14 cellular contexts compared by ENCODE assay signal in genomic region chr17:61260061-61260797, GRCh38.
DNase-seq lines count a peak whose midpoint lies in the region; ATAC-seq and TF ChIP-seq lines count a peak whose summit lies in the region.
"Had no signal": no experiment of that assay in that cellular context is flagged by ENCODE, and none has a peak within 500 bp of the region (broad histone marks: within the 10 kb centered on the region; RNA-seq: fewer than 3 reads in every experiment).

No MANE protein-coding gene starts in this region.

- H3K9me3 ChIP-seq in body of pancreas (no peaks in the 10 kb centered on the region), gastrocnemius medialis (no peaks in the 10 kb centered on the region)

- H3K4me3 ChIP-seq in AG09309 (ENCODE audit: control insufficient read depth, low read depth, low read length) (no peak overlapping the region), body of pancreas (no peak overlapping the region), gastrocnemius medialis (no peak overlapping the region)
- H3K4me3 ChIP-seq: K562 had no signal

- WGBS in body of pancreas, 2 donors: 78 to 81% methylated on average over 12 of the region's 12 CpGs

- intact Hi-C loops in body of pancreas (cut with DNase I) (no loop called here), left ventricle myocardium superior (cut with micrococcal nuclease) (no loop called here), gastrocnemius medialis (cut with DNase I; ENCODE audit: low total_unique reads) (no loop called here)

- H3K27me3 Mint-ChIP-seq in activated T-cell treated with anti-CD3 and anti-CD28 coated beads, Interleukin-2, amount 50 U/mL, for 72 hours (ENCODE audit: low read depth): no peaks in the 10 kb centered on the region

- H3K4me1 ChIP-seq in body of pancreas (no peaks in the 10 kb centered on the region), gastrocnemius medialis (peaks cover 27 to 34% of the 10 kb centered on the region in 2 donors)

- TF ChIP-seq CTCF in AG09309 (IDR thresholded peaks at IDR 0.05; ENCODE audit: control insufficient read depth, insufficient read depth, low read depth, low read length, missing control alignments) (no peak), body of pancreas (IDR thresholded peaks at IDR 0.05) (no peak), gastrocnemius medialis (IDR thresholded peaks at IDR 0.05 in 4 of 5, conservative IDR thresholded peaks at IDR 0.05 in 1 of 5) (no peak)

- no peak overlapping the region for H3K27ac Mint-ChIP-seq in activated T-cell treated with anti-CD3 and anti-CD28 coated beads, Interleukin-2, amount 50 U/mL, for 72 hours

- ATAC-seq in body of pancreas (peak; percentile 18), left ventricle myocardium superior (peak; percentile 97), gastrocnemius medialis (peak; percentile 98 to 99), HG03108 (IDR thresholded peaks at IDR 0.05; ENCODE audit: unreplicated experiment) (no peak)
- no peak for ATAC-seq in activated T-cell treated with anti-CD3 and anti-CD28 coated beads, Interleukin-2, amount 50 U/mL, for 72 hours (replicated peaks in 1 of 2)
- ATAC-seq: K562, PC-3 had no signal

- no peaks in the 10 kb centered on the region for H3K4me1 Mint-ChIP-seq in activated T-cell treated with anti-CD3 and anti-CD28 coated beads, Interleukin-2, amount 50 U/mL, for 72 hours (ENCODE audit: low read depth)

- H3K27me3 ChIP-seq in body of pancreas (no peaks in the 10 kb centered on the region), gastrocnemius medialis (no peaks in the 10 kb centered on the region)

- DNase-seq in AG09309 (ENCODE audit: low read depth) (peak; percentile 64), body of pancreas (peak in 1 of 4 donors; percentile 14), left ventricle myocardium superior (no peak), gastrocnemius medialis (peak; percentile 35 to 41), HCEC 1CT (no peak)
- no peak for DNase-seq in activated CD4-positive, alpha-beta T cell treated with anti-CD3 and anti-CD28 coated beads for 1 hour
- no peak for DNase-seq in activated T-cell treated with anti-CD3 and anti-CD28 coated beads, Interleukin-2, amount 50 U/mL, for 72 hours
- DNase-seq: activated CD4-positive, alpha-beta T cell treated with anti-CD3 and anti-CD28 coated beads, Interleukin-2, amount 50 U/mL, for 1 hour; activated gamma-delta T cell treated with Interleukin-2 at 50 U/mL for 16 hours; NCI-H2029 treated with DMSO at 0.1 percent for 48 hours; PC-3; T-helper 2 cell had no signal

- no peaks in the 10 kb centered on the region for H3K36me3 Mint-ChIP-seq in activated T-cell treated with anti-CD3 and anti-CD28 coated beads, Interleukin-2, amount 50 U/mL, for 72 hours (ENCODE audit: insufficient read depth in 2 of 2)

- no peaks in the 10 kb centered on the region for H3K9me3 Mint-ChIP-seq in activated T-cell treated with anti-CD3 and anti-CD28 coated beads, Interleukin-2, amount 50 U/mL, for 72 hours

- TF ChIP-seq POLR2A in body of pancreas (IDR thresholded peaks at IDR 0.05): no peak
- TF ChIP-seq POLR2A in gastrocnemius medialis (IDR thresholded peaks at IDR 0.05): no peak

- H3K36me3 ChIP-seq in body of pancreas (replicated peaks in 1 of 2; ENCODE audit: insufficient read depth in 1 of 2, low read depth in 2 of 2) (no peaks in the 10 kb centered on the region), gastrocnemius medialis (no peaks in the 10 kb centered on the region)

- no peak overlapping the region for H3K4me3 Mint-ChIP-seq in activated T-cell treated with anti-CD3 and anti-CD28 coated beads, Interleukin-2, amount 50 U/mL, for 72 hours

- peak overlapping the region in 1 of 4 donors; percentile 4 for H3K27ac ChIP-seq in body of pancreas
- H3K27ac ChIP-seq in gastrocnemius medialis: peak overlapping the region; percentile 63 to 75 (median 68)

- in situ Hi-C loops in gastrocnemius medialis (cut with MboI; ENCODE audit: low sequenced_read_pairs in 4 of 4): no loop called here

Comparison
In these comparisons a context has a peak if more than half of its experiments do, and no peak if none do; other contexts are left out.
1. DNase-seq: peak in AG09309 (single experiment) and gastrocnemius medialis (2 of 2); none in left ventricle myocardium superior (single experiment), activated CD4-positive, alpha-beta T cell treated with anti-CD3 and anti-CD28 coated beads for 1 hour (single experiment), HCEC 1CT (single experiment) and activated T-cell treated with anti-CD3 and anti-CD28 coated beads, Interleukin-2, amount 50 U/mL, for 72 hours (0 of 2).
2. ATAC-seq: peak in body of pancreas (single experiment), left ventricle myocardium superior (single experiment) and gastrocnemius medialis (2 of 2); none in HG03108 (single experiment) and activated T-cell treated with anti-CD3 and anti-CD28 coated beads, Interleukin-2, amount 50 U/mL, for 72 hours (0 of 2).